Comparison of ENCODE assay signal across 12 cellular contexts in genomic region chr11:66290332-66290629, GRCh38. TPM values are rescaled to one million over a fixed set of nuclear protein-coding genes. Genes with fewer than 3 reads are reported as not detected.
DNase-seq lines count a peak whose midpoint lies in the region; ATAC-seq, FAIRE-seq and TF ChIP-seq lines count a peak whose summit lies in the region.
"Had no signal": no experiment of that assay in that cellular context is flagged by ENCODE, and none has a peak within 500 bp of the region (broad histone marks: within the 10 kb centered on the region; RNA-seq: fewer than 3 reads in every experiment).

No MANE protein-coding gene starts in this region.

- peaks cover 19% of the 10 kb centered on the region for H3K27me3 ChIP-seq in adipocyte (replicated peaks; ENCODE audit: control insufficient read depth, insufficient read depth, low read length)
- H3K27me3 ChIP-seq: ovary had no signal

- no peaks in the 10 kb centered on the region for H3K9me3 ChIP-seq in adipocyte (ENCODE audit: control insufficient read depth, low read length)
- H3K9me3 ChIP-seq: ovary had no signal

- peaks cover 13 to 22% (median 18%) of the 10 kb centered on the region in 3 donors for H3K4me1 Mint-ChIP-seq in IgD-negative memory B cell
- H3K4me1 Mint-ChIP-seq in natural killer cell treated with Interleukin-12 subunit alpha and Interleukin-12 subunit beta and Interleukin-15 and Interleukin-18, amount 100 ng/mL, for 72 hours (ENCODE audit: low read depth in 2 of 2), result peaks cover 29% of the 10 kb centered on the region in 2 donors

- TF ChIP-seq CTCF in C4-2B (conservative IDR thresholded peaks at IDR 0.05), result no peak

- H3K9me3 Mint-ChIP-seq in IgD-negative memory B cell, result no peaks in the 10 kb centered on the region
- no peaks in the 10 kb centered on the region for H3K9me3 Mint-ChIP-seq in natural killer cell treated with Interleukin-12 subunit alpha and Interleukin-12 subunit beta and Interleukin-15 and Interleukin-18, amount 100 ng/mL, for 72 hours

- peaks cover 13% of the 10 kb centered on the region for H3K36me3 ChIP-seq in adipocyte (ENCODE audit: control insufficient read depth, insufficient read depth, low read length, severe bottlenecking)
- H3K36me3 ChIP-seq: ovary had no signal

- peaks cover 15% of the 10 kb centered on the region for H3K27me3 Mint-ChIP-seq in IgD-negative memory B cell
- H3K27me3 Mint-ChIP-seq in natural killer cell treated with Interleukin-12 subunit alpha and Interleukin-12 subunit beta and Interleukin-15 and Interleukin-18, amount 100 ng/mL, for 72 hours, result peaks cover 21 to 22% of the 10 kb centered on the region in 2 donors

- H3K4me3 ChIP-seq in adipocyte (ENCODE audit: low read length), result peak overlapping the region; percentile 97

- H3K9ac ChIP-seq in adipocyte (ENCODE audit: low read length), result no peak overlapping the region

- DNase-seq in adipocyte (ENCODE audit: low read depth), result no peak
- DNase-seq in natural killer cell treated with Interleukin-12 subunit alpha and Interleukin-12 subunit beta and Interleukin-15 and Interleukin-18, amount 100 ng/mL, for 72 hours (ENCODE audit: low spot score), result no peak
- DNase-seq in RCC 7860 (ENCODE audit: low spot score), result no peak
- no peak for DNase-seq in KG1 (lab: John Stamatoyannopoulos, UW)
- no peak for DNase-seq in mucosa of gallbladder (ENCODE audit: low spot score)
- DNase-seq: EL, NCI-H1105 treated with DMSO at 0.1 percent for 48 hours had no signal

- peaks cover 24% of the 10 kb centered on the region for H3K4me1 ChIP-seq in adipocyte (ENCODE audit: control insufficient read depth, insufficient read depth, low read length)

- FAIRE-seq in RCC 7860 (lab: Jason Lieb, UNC), result no peak
- FAIRE-seq: TTC549 had no signal

- H3K27ac ChIP-seq in C4-2B, result peak overlapping the region; percentile 91

- H3K36me3 Mint-ChIP-seq in IgD-negative memory B cell, result peaks cover 1% of the 10 kb centered on the region
- no peaks in the 10 kb centered on the region for H3K36me3 Mint-ChIP-seq in natural killer cell treated with Interleukin-12 subunit alpha and Interleukin-12 subunit beta and Interleukin-15 and Interleukin-18, amount 100 ng/mL, for 72 hours

- H3K27ac Mint-ChIP-seq in IgD-negative memory B cell, result peak overlapping the region in 1 of 3 donors; percentile 74
- H3K27ac Mint-ChIP-seq in natural killer cell treated with Interleukin-12 subunit alpha and Interleukin-12 subunit beta and Interleukin-15 and Interleukin-18, amount 100 ng/mL, for 72 hours, result peak overlapping the region in 1 of 2 donors; percentile 85

- ATAC-seq in natural killer cell treated with Interleukin-12 subunit alpha and Interleukin-12 subunit beta and Interleukin-15 and Interleukin-18, amount 100 ng/mL, for 72 hours, result no peak
- ATAC-seq in activated CD4-positive, CD25-positive, alpha-beta regulatory T cell treated with anti-CD3 and anti-CD28 coated beads, Interleukin-2, amount 50 U/mL, for 24 hours, result no peak

- H3K4me3 Mint-ChIP-seq in IgD-negative memory B cell, result peak overlapping the region; percentile 61 to 97 (median 88)
- peak overlapping the region; percentile 90 for H3K4me3 Mint-ChIP-seq in natural killer cell treated with Interleukin-12 subunit alpha and Interleukin-12 subunit beta and Interleukin-15 and Interleukin-18, amount 100 ng/mL, for 72 hours

RNA-seq across cellular contexts. Expression of gene YIF1A, which starts 1.3 kb away (rescaled TPM):
- 72.5 TPM for polyA plus RNA-seq in IgD-negative memory B cell
- total RNA-seq in natural killer cell treated with Interleukin-12 subunit alpha and Interleukin-12 subunit beta and Interleukin-15 and Interleukin-18, amount 100 ng/mL, for 72 hours, result 10 to 100 TPM; 62.7 to 76.1 TPM
- total RNA-seq in mucosa of gallbladder, result 103 TPM

RNA-seq across cellular contexts. Expression of gene TMEM151A, which starts 1.4 kb away (rescaled TPM):
- polyA plus RNA-seq in IgD-negative memory B cell, result not detected
- total RNA-seq in natural killer cell treated with Interleukin-12 subunit alpha and Interleukin-12 subunit beta and Interleukin-15 and Interleukin-18, amount 100 ng/mL, for 72 hours, result not detected
- total RNA-seq in mucosa of gallbladder, result 61.6 TPM

RNA-seq across cellular contexts. Expression of gene CNIH2, which starts 12.3 kb away (rescaled TPM):
- polyA plus RNA-seq in IgD-negative memory B cell, result not detected
- 1 to 10 TPM; 1.2 to 2.6 TPM for total RNA-seq in natural killer cell treated with Interleukin-12 subunit alpha and Interleukin-12 subunit beta and Interleukin-15 and Interleukin-18, amount 100 ng/mL, for 72 hours
- total RNA-seq in mucosa of gallbladder, result 1.1 TPM

RNA-seq across cellular contexts. Expression of gene RAB1B, which starts 21.8 kb away (rescaled TPM):
- polyA plus RNA-seq in IgD-negative memory B cell, result 14.8 TPM
- total RNA-seq in natural killer cell treated with Interleukin-12 subunit alpha and Interleukin-12 subunit beta and Interleukin-15 and Interleukin-18, amount 100 ng/mL, for 72 hours, result 100 to 1,000 TPM; 139 to 146 TPM
- 187 TPM for total RNA-seq in mucosa of gallbladder

RNA-seq across cellular contexts. Expression of gene CD248, which starts 26.6 kb away (rescaled TPM):
- 0.19 TPM for polyA plus RNA-seq in IgD-negative memory B cell
- total RNA-seq in natural killer cell treated with Interleukin-12 subunit alpha and Interleukin-12 subunit beta and Interleukin-15 and Interleukin-18, amount 100 ng/mL, for 72 hours, result under 1 TPM; 0.10 to 0.59 TPM
- 34.7 TPM for total RNA-seq in mucosa of gallbladder

Comparison
In these comparisons a context has a peak if more than half of its experiments do, and no peak if none do; other contexts are left out.
1. RNA of gene TMEM151A, which starts 1.4 kb away (total RNA-seq): 61.6 TPM in mucosa of gallbladder (single experiment); not detected in natural killer cell treated with Interleukin-12 subunit alpha and Interleukin-12 subunit beta and Interleukin-15 and Interleukin-18, amount 100 ng/mL, for 72 hours; every median in the first group is over 10 times any median in the second.